Comparison of ENCODE assay signal across 23 cellular contexts in genomic region chr2:233379034-233379433, GRCh38. TPM values are rescaled to one million over a fixed set of nuclear protein-coding genes. Genes with fewer than 3 reads are reported as not detected.
DNase-seq lines count a peak whose midpoint lies in the region; ATAC-seq and TF ChIP-seq lines count a peak whose summit lies in the region.
"Had no signal": no experiment of that assay in that cellular context is flagged by ENCODE, and none has a peak within 500 bp of the region (broad histone marks: within the 10 kb centered on the region; RNA-seq: fewer than 3 reads in every experiment).

No MANE protein-coding gene starts in this region.

- WGBS in right cardiac atrium: 90% methylated on average over 6 of the region's 6 CpGs

- peaks cover 27% of the 10 kb centered on the region for H3K36me3 Mint-ChIP-seq in CD8-positive, alpha-beta T cell
- H3K36me3 Mint-ChIP-seq in activated B cell treated with CpG ODN at 0.5 μM for 24 hours (ENCODE audit: low read depth): peaks cover 44% of the 10 kb centered on the region
- peaks cover 5 to 58% (median 8%) of the 10 kb centered on the region in 3 donors for H3K36me3 Mint-ChIP-seq in naive thymus-derived CD8-positive, alpha-beta T cell

- peaks cover 100% of the 10 kb centered on the region for H4K20me1 ChIP-seq in BLaER1

- H3K27ac ChIP-seq in BLaER1: peak overlapping the region; percentile 69
- no peak overlapping the region for H3K27ac ChIP-seq in CD8-positive, alpha-beta T cell (ENCODE audit: low read depth, low read length)
- H3K27ac ChIP-seq in right atrium auricular region: no peak overlapping the region
- H3K27ac ChIP-seq in right cardiac atrium (ENCODE audit: low read length): no peak overlapping the region
- H3K27ac ChIP-seq: breast epithelium, gastroesophageal sphincter, left ventricle myocardium inferior had no signal

- H3K9me3 ChIP-seq in BLaER1: no peaks in the 10 kb centered on the region
- H3K9me3 ChIP-seq in CD8-positive, alpha-beta T cell (ENCODE audit: low read length): no peaks in the 10 kb centered on the region
- no peaks in the 10 kb centered on the region for H3K9me3 ChIP-seq in right atrium auricular region
- no peaks in the 10 kb centered on the region for H3K9me3 ChIP-seq in right cardiac atrium (ENCODE audit: control insufficient read depth, low read length)
- H3K9me3 ChIP-seq: breast epithelium, gastroesophageal sphincter, left ventricle myocardium inferior had no signal

- H3K4me1 ChIP-seq in BLaER1 (peaks cover 88% of the 10 kb centered on the region), right atrium auricular region (no peaks in the 10 kb centered on the region), right cardiac atrium (ENCODE audit: control insufficient read depth, insufficient read depth, low read length) (no peaks in the 10 kb centered on the region)
- H3K4me1 ChIP-seq in CD8-positive, alpha-beta T cell (ENCODE audit: insufficient read depth, low read length): peaks cover 38% of the 10 kb centered on the region
- H3K4me1 ChIP-seq: breast epithelium, gastroesophageal sphincter had no signal

- H3K36me3 ChIP-seq in BLaER1 (peaks cover 47% of the 10 kb centered on the region), right atrium auricular region (no peaks in the 10 kb centered on the region)
- H3K36me3 ChIP-seq in CD8-positive, alpha-beta T cell (ENCODE audit: insufficient read depth, low read length): no peaks in the 10 kb centered on the region
- H3K36me3 ChIP-seq: breast epithelium, left ventricle myocardium inferior had no signal

- no peaks in the 10 kb centered on the region for H3K27me3 Mint-ChIP-seq in CD8-positive, alpha-beta T cell (ENCODE audit: low read depth)
- no peaks in the 10 kb centered on the region for H3K27me3 Mint-ChIP-seq in activated B cell treated with CpG ODN at 0.5 μM for 24 hours
- H3K27me3 Mint-ChIP-seq in naive thymus-derived CD8-positive, alpha-beta T cell: no peaks in the 10 kb centered on the region
- H3K27me3 Mint-ChIP-seq: progenitor cell of endocrine pancreas, type B pancreatic cell had no signal

- H3K4me3 ChIP-seq in BLaER1 (peak overlapping the region; percentile 12; the same call in 1 of the 2 replicates), right atrium auricular region (no peak overlapping the region), right cardiac atrium (ENCODE audit: low read length) (no peak overlapping the region)
- no peak overlapping the region for H3K4me3 ChIP-seq in CD8-positive, alpha-beta T cell (ENCODE audit: low read depth, low read length)
- H3K4me3 ChIP-seq: breast epithelium, gastroesophageal sphincter, left ventricle myocardium inferior had no signal

- no peak overlapping the region for H3K4me3 Mint-ChIP-seq in CD8-positive, alpha-beta T cell
- no peak overlapping the region for H3K4me3 Mint-ChIP-seq in activated B cell treated with CpG ODN at 0.5 μM for 24 hours
- peak overlapping the region in 2 of 10 donors; percentile 22 to 50 for H3K4me3 Mint-ChIP-seq in naive thymus-derived CD8-positive, alpha-beta T cell
- H3K4me3 Mint-ChIP-seq: mesothelial cell of epicardium, type B pancreatic cell had no signal

- TF ChIP-seq CTCF in CD8-positive, alpha-beta T cell (IDR thresholded peaks at IDR 0.05): no peak
- TF ChIP-seq CTCF in activated B cell treated with CpG ODN at 0.5 μM for 24 hours (IDR thresholded peaks at IDR 0.05): no peak
- no peak for TF ChIP-seq CTCF in right atrium auricular region (IDR thresholded peaks at IDR 0.05)

- POLR2A ChIA-PET in CD8-positive, alpha-beta T cell (lab: Charles Lee): no interaction called here
- POLR2A ChIA-PET in activated B cell treated with CpG ODN at 0.5 μM for 24 hours (lab: Charles Lee): interaction anchor here (1.1 to 2.4 kb wide), 2 partner anchors 24 to 48 kb away, joined by 3 to 8 read pairs; no protein-coding TSS in a partner anchor
- POLR2A ChIA-PET in naive thymus-derived CD8-positive, alpha-beta T cell (lab: Charles Lee): interaction anchor here (0.9 kb wide), 1 partner anchor 23 kb away, joined by 4 read pairs; no protein-coding TSS in a partner anchor

- peaks cover 69% of the 10 kb centered on the region for H3K4me1 Mint-ChIP-seq in CD8-positive, alpha-beta T cell (ENCODE audit: low read depth)
- peaks cover 79% of the 10 kb centered on the region for H3K4me1 Mint-ChIP-seq in activated B cell treated with CpG ODN at 0.5 μM for 24 hours
- peaks cover 46 to 75% (median 67%) of the 10 kb centered on the region in 4 donors for H3K4me1 Mint-ChIP-seq in naive thymus-derived CD8-positive, alpha-beta T cell

- intact Hi-C loops in CD8-positive, alpha-beta T cell (cut with DNase I, micrococcal nuclease): no loop called here
- intact Hi-C loops in activated B cell treated with CpG ODN at 0.5 μM for 24 hours (cut with micrococcal nuclease) (no loop called here), right cardiac atrium (cut with DNase I) (no loop called here)

- H3K9me3 Mint-ChIP-seq in CD8-positive, alpha-beta T cell: no peaks in the 10 kb centered on the region
- no peaks in the 10 kb centered on the region for H3K9me3 Mint-ChIP-seq in activated B cell treated with CpG ODN at 0.5 μM for 24 hours
- no peaks in the 10 kb centered on the region for H3K9me3 Mint-ChIP-seq in naive thymus-derived CD8-positive, alpha-beta T cell
- H3K9me3 Mint-ChIP-seq: type B pancreatic cell had no signal

- peak overlapping the region; percentile 57 for H3K27ac Mint-ChIP-seq in CD8-positive, alpha-beta T cell
- H3K27ac Mint-ChIP-seq in activated B cell treated with CpG ODN at 0.5 μM for 24 hours: peak overlapping the region; percentile 91
- peak overlapping the region in 8 of 10 donors; percentile 57 to 81 (median 76) for H3K27ac Mint-ChIP-seq in naive thymus-derived CD8-positive, alpha-beta T cell
- H3K27ac Mint-ChIP-seq: progenitor cell of endocrine pancreas, type B pancreatic cell had no signal

- H3K4me2 ChIP-seq in BLaER1: peak overlapping the region; percentile 96

- no peak for DNase-seq in CD8-positive, alpha-beta T cell
- DNase-seq in activated B cell treated with CpG ODN at 0.5 μM for 24 hours (no peak), NCI-H748 treated with DMSO at 0.1 percent for 48 hours (lab: John Stamatoyannopoulos, UW) (no peak), right atrium auricular region (ENCODE audit: low spot score) (no peak), HUDEP-2 (lab: John Stamatoyannopoulos, UW; ENCODE audit: unreplicated experiment in 76 of 76) (no peak), right cardiac atrium (no peak)
- no peak for DNase-seq in naive thymus-derived CD8-positive, alpha-beta T cell
- DNase-seq: activated CD4-positive, alpha-beta T cell treated with anti-CD3 and anti-CD28 coated beads, Interleukin-2, amount 50 U/mL, for 1 hour; activated effector memory CD4-positive, alpha-beta T cell treated with anti-CD3 and anti-CD28 coated beads, Interleukin-2, amount 50 U/mL, for 16 hours; amygdala; GOT3; left ventricle myocardium inferior; NCI-H1694 treated with DMSO at 0.1 percent for 48 hours; NCI-H2171 treated with DMSO at 0.1 percent for 48 hours; NCI-H526; RPMI8226; stimulated activated CD4-positive, alpha-beta T cell treated with anti-CD3 and anti-CD28 coated beads, Interleukin-15, amount 100 ng/mL, for 24 hours had no signal

- CTCF ChIA-PET in CD8-positive, alpha-beta T cell (lab: Charles Lee): interaction anchor here (0.8 kb wide), 1 partner anchor 111 kb away, joined by 3 read pairs; no protein-coding TSS in a partner anchor
- CTCF ChIA-PET in activated B cell treated with CpG ODN at 0.5 μM for 24 hours (lab: Charles Lee): no interaction called here

- H3K27me3 ChIP-seq in BLaER1 (no peaks in the 10 kb centered on the region), right atrium auricular region (no peaks in the 10 kb centered on the region), right cardiac atrium (ENCODE audit: control insufficient read depth, insufficient read depth) (no peaks in the 10 kb centered on the region)
- H3K27me3 ChIP-seq in CD8-positive, alpha-beta T cell (ENCODE audit: insufficient read depth, low read length): no peaks in the 10 kb centered on the region
- H3K27me3 ChIP-seq: breast epithelium, gastroesophageal sphincter had no signal

- ATAC-seq in CD8-positive, alpha-beta T cell: no peak
- ATAC-seq in activated B cell treated with CpG ODN at 0.5 μM for 24 hours (ENCODE audit: low read depth) (no peak), right cardiac atrium (no peak)
- no peak for ATAC-seq in naive thymus-derived CD8-positive, alpha-beta T cell
- ATAC-seq: gastroesophageal sphincter had no signal

- H3K9ac ChIP-seq in BLaER1: peak overlapping the region; percentile 47; the same call in 1 of the 2 replicates

RNA-seq across cellular contexts. Expression of gene DGKD, which starts 24.7 kb away (rescaled TPM):
- 100 to 1,000 TPM; 209 to 244 TPM for total RNA-seq in CD8-positive, alpha-beta T cell
- total RNA-seq in activated B cell treated with CpG ODN at 0.5 μM for 24 hours (140 and 188 TPM in 2 replicates), right atrium auricular region (10 to 100 TPM; 18.4 to 40.1 TPM), right cardiac atrium (10 to 100 TPM; 27.6 to 44.9 (median 38.6) TPM)
- 100 to 1,000 TPM; 300 to 315 TPM for total RNA-seq in naive thymus-derived CD8-positive, alpha-beta T cell
- 10 to 100 TPM; 29.3 to 44.5 (median 31.6) TPM for polyA plus RNA-seq in naive thymus-derived CD8-positive, alpha-beta T cell
- 17.9 TPM for polyA plus RNA-seq in right cardiac atrium
